34 cellular contexts compared by ENCODE assay signal in genomic region chr18:22109535-22109934, GRCh38. TPM values are rescaled to one million over a fixed set of nuclear protein-coding genes. Genes with fewer than 3 reads are reported as not detected.
DNase-seq lines count a peak whose midpoint lies in the region; ATAC-seq and TF ChIP-seq lines count a peak whose summit lies in the region.
"Had no signal": no experiment of that assay in that cellular context is flagged by ENCODE, and none has a peak within 500 bp of the region (broad histone marks: within the 10 kb centered on the region; RNA-seq: fewer than 3 reads in every experiment).

No MANE protein-coding gene starts in this region.

- CTCF ChIA-PET in activated naive CD4-positive, alpha-beta T cell treated with anti-CD3 and anti-CD28 coated beads, Interleukin-2, amount 10 ng/mL, durations not matched to agents 7 days and 5 days (lab: Charles Lee), result no interaction called here

- peaks cover 0 to 26% (median 0%) of the 10 kb centered on the region in 4 donors for H3K4me1 ChIP-seq in Peyer's patch
- H3K4me1 ChIP-seq: testis had no signal

- H3K36me3 ChIP-seq in Peyer's patch, result no peaks in the 10 kb centered on the region
- H3K36me3 ChIP-seq: pancreas had no signal

- no peaks in the 10 kb centered on the region for H3K9me3 ChIP-seq in Peyer's patch
- H3K9me3 ChIP-seq: A549, body of pancreas, pancreas, testis had no signal

- no peaks in the 10 kb centered on the region for H3K27me3 ChIP-seq in Peyer's patch
- H3K27me3 ChIP-seq: body of pancreas, pancreas, testis had no signal

- H3K4me1 Mint-ChIP-seq in activated naive CD4-positive, alpha-beta T cell treated with anti-CD3 and anti-CD28 coated beads, Interleukin-2, amount 10 ng/mL, durations not matched to agents 7 days and 5 days, result no peaks in the 10 kb centered on the region
- H3K4me1 Mint-ChIP-seq: CD4-positive, alpha-beta memory T cell; central memory CD8-positive, alpha-beta T cell; T-helper 17 cell had no signal

- H3K4me3 ChIP-seq in Peyer's patch, result no peak overlapping the region
- H3K4me3 ChIP-seq: A549, body of pancreas, GM23248, pancreas, SK-N-MC, skin epidermis, testis had no signal

- peak; percentile 65 for ATAC-seq in HG03432 (IDR thresholded peaks at IDR 0.05; ENCODE audit: unreplicated experiment)
- ATAC-seq: activated CD4-positive, CD25-positive, alpha-beta regulatory T cell treated with anti-CD3 and anti-CD28 coated beads, Interleukin-2, amount 50 U/mL, for 24 hours; activated T-cell treated with anti-CD3 and anti-CD28 coated beads, Interleukin-2, amount 50 U/mL, for 72 hours; body of pancreas; effector memory CD8-positive, alpha-beta T cell; left lobe of liver; pancreas; T-helper 17 cell had no signal

- no peak overlapping the region for H3K4me3 Mint-ChIP-seq in activated naive CD4-positive, alpha-beta T cell treated with anti-CD3 and anti-CD28 coated beads, Interleukin-2, amount 10 ng/mL, durations not matched to agents 7 days and 5 days
- H3K4me3 Mint-ChIP-seq: activated CD4-positive, alpha-beta memory T cell treated with anti-CD3 and anti-CD28 coated beads for 36 hours; activated T-cell treated with anti-CD3 and anti-CD28 coated beads, Interleukin-2, amount 50 U/mL, for 72 hours; CD4-positive, alpha-beta memory T cell; central memory CD8-positive, alpha-beta T cell; effector memory CD8-positive, alpha-beta T cell; T-helper 17 cell had no signal

- TF ChIP-seq CTCF in Peyer's patch (IDR thresholded peaks at IDR 0.05), result no peak

- no peak overlapping the region for H3K27ac ChIP-seq in Peyer's patch
- H3K27ac ChIP-seq: A549, GM23248, pancreas, RWPE1, SK-N-MC, skin epidermis, testis had no signal

- no peak for TF ChIP-seq POLR2A in Peyer's patch (IDR thresholded peaks at IDR 0.05)

- H3K27ac Mint-ChIP-seq in activated naive CD4-positive, alpha-beta T cell treated with anti-CD3 and anti-CD28 coated beads, Interleukin-2, amount 10 ng/mL, durations not matched to agents 7 days and 5 days, result no peak overlapping the region
- H3K27ac Mint-ChIP-seq: activated CD4-positive, alpha-beta memory T cell treated with anti-CD3 and anti-CD28 coated beads for 36 hours; activated T-cell treated with anti-CD3 and anti-CD28 coated beads, Interleukin-2, amount 50 U/mL, for 72 hours; CD4-positive, alpha-beta memory T cell; effector memory CD8-positive, alpha-beta T cell; T-helper 17 cell had no signal

- no peaks in the 10 kb centered on the region for H3K36me3 Mint-ChIP-seq in activated naive CD4-positive, alpha-beta T cell treated with anti-CD3 and anti-CD28 coated beads, Interleukin-2, amount 10 ng/mL, durations not matched to agents 7 days and 5 days
- H3K36me3 Mint-ChIP-seq: activated CD4-positive, alpha-beta memory T cell treated with anti-CD3 and anti-CD28 coated beads for 36 hours; CD4-positive, alpha-beta memory T cell had no signal

- H3K9me3 Mint-ChIP-seq in activated naive CD4-positive, alpha-beta T cell treated with anti-CD3 and anti-CD28 coated beads, Interleukin-2, amount 10 ng/mL, durations not matched to agents 7 days and 5 days, result no peaks in the 10 kb centered on the region
- H3K9me3 Mint-ChIP-seq: activated CD4-positive, alpha-beta memory T cell treated with anti-CD3 and anti-CD28 coated beads for 36 hours; activated T-cell treated with anti-CD3 and anti-CD28 coated beads, Interleukin-2, amount 50 U/mL, for 72 hours; central memory CD8-positive, alpha-beta T cell had no signal

- DNase-seq in SIG-M5 treated with dmso at 0.1 percent for 504 hours (lab: John Stamatoyannopoulos, UW; ENCODE audit: unreplicated experiment), result peak; percentile 1
- DNase-seq in SIG-M5 (lab: John Stamatoyannopoulos, UW), result no peak
- DNase-seq in SKM-1 (lab: John Stamatoyannopoulos, UW; ENCODE audit: unreplicated experiment), result peak; percentile 74
- no peak for DNase-seq in 8988T
- no peak for DNase-seq in DMS 273 (lab: John Stamatoyannopoulos, UW; ENCODE audit: unreplicated experiment)
- DNase-seq in activated naive CD4-positive, alpha-beta T cell treated with anti-CD3 and anti-CD28 coated beads, Interleukin-2, amount 10 ng/mL, durations not matched to agents 7 days and 5 days, result no peak
- DNase-seq in Peyer's patch, result no peak
- DNase-seq: activated CD4-positive, alpha-beta memory T cell treated with anti-CD3 and anti-CD28 coated beads for 36 hours; activated naive CD4-positive, alpha-beta T cell; activated T-cell treated with anti-CD3 and anti-CD28 coated beads, Interleukin-2, amount 50 U/mL, for 72 hours; AML-193; body of pancreas; CD4-positive, alpha-beta memory T cell; effector memory CD8-positive, alpha-beta T cell; erythroblast; GM23248; NCI-H1105; NCI-H2029 treated with DMSO at 0.1 percent for 48 hours; NCI-H2227 treated with DMSO at 0.1 percent for 48 hours; NCI-H526; NK-92 treated with Interleukin-12 subunit alpha and Interleukin-12 subunit beta, amount 100 ng/mL, for 24 hours; pancreas; retina; stimulated activated naive CD4-positive, alpha-beta T cell; T-helper 17 cell; testis had no signal

- no peaks in the 10 kb centered on the region for H3K27me3 Mint-ChIP-seq in activated naive CD4-positive, alpha-beta T cell treated with anti-CD3 and anti-CD28 coated beads, Interleukin-2, amount 10 ng/mL, durations not matched to agents 7 days and 5 days
- H3K27me3 Mint-ChIP-seq: activated CD4-positive, alpha-beta memory T cell treated with anti-CD3 and anti-CD28 coated beads for 36 hours; central memory CD8-positive, alpha-beta T cell; effector memory CD8-positive, alpha-beta T cell; T-helper 17 cell had no signal

RNA-seq across cellular contexts. Expression of gene GATA6, which starts 59.9 kb away (rescaled TPM):
- 100 to 1,000 TPM in 3 of 4 donors, 10 to 100 TPM in 1; 24.8 to 127 (median 114) TPM for total RNA-seq in Peyer's patch
- total RNA-seq: CD4-positive, alpha-beta memory T cell; T-helper 17 cell had no signal

Comparison
In these comparisons a context has a peak if more than half of its experiments do, and no peak if none do; other contexts are left out.
1. DNase-seq: peak in SIG-M5 treated with dmso at 0.1 percent for 504 hours (single experiment) and SKM-1 (single experiment); none in SIG-M5 (single experiment), 8988T (single experiment), DMS 273 (single experiment), activated naive CD4-positive, alpha-beta T cell treated with anti-CD3 and anti-CD28 coated beads, Interleukin-2, amount 10 ng/mL, durations not matched to agents 7 days and 5 days (single experiment) and Peyer's patch (0 of 3).